26 cellular contexts compared by ENCODE assay signal in genomic region chr11:110217478-110217877, GRCh38.
"Had no signal": no experiment of that assay in that cellular context is flagged by ENCODE, and none has a peak within 500 bp of the region (broad histone marks: within the 10 kb centered on the region; RNA-seq: fewer than 3 reads in every experiment).

No MANE protein-coding gene starts in this region.

- H3K27ac Mint-ChIP-seq: activated B cell treated with CpG ODN at 0.5 μM for 24 hours; activated naive CD8-positive, alpha-beta T cell; activated T-helper 2 cell treated with anti-CD3 and anti-CD28 coated beads, Interferon-gamma antibody, Interleukin-2, Interleukin-4, amounts not matched to agents 10 μg/mL and 5 μg/mL and 100 μg/mL, durations not matched to agents 14 hours and 24 hours and 36 hours; naive thymus-derived CD8-positive, alpha-beta T cell; neural progenitor cell; stimulated activated naive CD8-positive, alpha-beta T cell treated with anti-CD3 and anti-CD28 coated beads, Interleukin-15, Interleukin-2, amounts not matched to agents 100 ng/mL and 50 ng/mL, for 24 hours; T-helper 2 cell treated with Interferon-gamma antibody and Interleukin-4, amounts not matched to agents 5 μg/mL and 100 μg/mL, for 36 hours had no signal

- FAIRE-seq: colon had no signal

- H3K36me3 Mint-ChIP-seq: naive thymus-derived CD8-positive, alpha-beta T cell had no signal

- H3K4me1 Mint-ChIP-seq: activated B cell treated with CpG ODN at 0.5 μM for 24 hours; naive thymus-derived CD8-positive, alpha-beta T cell; neural progenitor cell had no signal

- H3K9me3 Mint-ChIP-seq: activated B cell treated with CpG ODN at 0.5 μM for 24 hours; neural progenitor cell; stimulated activated naive CD8-positive, alpha-beta T cell treated with anti-CD3 and anti-CD28 coated beads, Interleukin-15, Interleukin-2, amounts not matched to agents 100 ng/mL and 50 ng/mL, for 24 hours; T-helper 2 cell treated with Interferon-gamma antibody and Interleukin-4, amounts not matched to agents 5 μg/mL and 100 μg/mL, for 36 hours had no signal

- ATAC-seq: body of pancreas; foreskin keratinocyte; heart right ventricle; left lung; naive thymus-derived CD8-positive, alpha-beta T cell; psoas muscle had no signal

- H3K4me3 Mint-ChIP-seq: activated B cell treated with CpG ODN at 0.5 μM for 24 hours; activated naive CD8-positive, alpha-beta T cell; naive thymus-derived CD8-positive, alpha-beta T cell; neural progenitor cell; stimulated activated naive CD8-positive, alpha-beta T cell treated with anti-CD3 and anti-CD28 coated beads, Interleukin-15, Interleukin-2, amounts not matched to agents 100 ng/mL and 50 ng/mL, for 24 hours; T-helper 2 cell treated with Interferon-gamma antibody and Interleukin-4, amounts not matched to agents 5 μg/mL and 100 μg/mL, for 36 hours had no signal

- H3K27me3 Mint-ChIP-seq: activated B cell treated with CpG ODN at 0.5 μM for 24 hours; activated naive CD8-positive, alpha-beta T cell; naive thymus-derived CD8-positive, alpha-beta T cell; stimulated activated naive CD8-positive, alpha-beta T cell treated with anti-CD3 and anti-CD28 coated beads, Interleukin-15, Interleukin-2, amounts not matched to agents 100 ng/mL and 50 ng/mL, for 24 hours had no signal

- DNase-seq: activated B cell treated with CpG ODN at 0.5 μM for 24 hours; activated CD4-positive, alpha-beta T cell treated with anti-CD3 and anti-CD28 coated beads, Interleukin-2, amount 50 U/mL, for 4 hours; activated CD8-positive, alpha-beta memory T cell treated with anti-CD3 and anti-CD28 coated beads, Interleukin-2, amount 50 U/mL, for 4 hours; activated T-cell treated with anti-CD3 and anti-CD28 coated beads, Interleukin-2, amount 50 U/mL, for 1 hour; aorta; body of pancreas; dermis blood vessel endothelial cell; effector CD4-positive, alpha-beta T cell; foreskin keratinocyte; heart right ventricle; kidney glomerular epithelial cell; left lung; lower lobe of right lung; mesenchymal stem cell; naive thymus-derived CD8-positive, alpha-beta T cell; occipital lobe; psoas muscle; T-helper 1 cell; thyroid gland; upper lobe of left lung had no signal
